15 cellular contexts compared by ENCODE assay signal in the genomic region with DNA sequence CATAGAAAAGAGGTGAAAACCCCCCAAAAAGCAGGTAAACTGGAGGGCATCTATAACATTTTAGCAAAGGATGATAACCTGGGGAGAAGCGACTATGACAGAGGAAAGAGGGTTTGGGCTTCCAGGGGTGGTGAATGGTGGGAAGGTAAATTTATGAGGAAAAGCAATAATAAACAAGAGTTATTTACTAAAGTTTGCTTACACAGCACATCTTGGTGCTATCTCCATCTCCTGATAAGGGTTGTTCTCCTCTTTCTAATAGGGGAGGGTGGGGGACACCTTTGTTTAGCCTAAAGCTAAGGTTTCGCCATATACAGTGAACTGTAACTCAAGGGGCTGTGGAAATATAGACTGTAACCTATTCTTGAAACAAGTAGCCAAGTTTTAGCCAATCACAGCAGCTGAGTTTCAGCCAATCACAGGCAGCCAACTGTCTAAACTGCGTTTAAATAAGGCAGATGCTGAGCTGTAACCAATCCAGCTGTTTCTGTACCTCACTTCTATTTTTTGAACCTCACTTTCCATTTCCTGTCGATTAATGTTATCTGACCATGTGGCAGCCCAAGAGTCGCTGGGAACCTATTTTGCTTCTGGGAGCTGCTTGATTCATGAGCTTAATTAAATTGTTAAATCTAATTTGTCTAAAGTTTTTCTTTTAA.
DNase-seq lines count a peak whose midpoint lies in the region; ATAC-seq, FAIRE-seq and TF ChIP-seq lines count a peak whose summit lies in the region.
"Had no signal": no experiment of that assay in that cellular context is flagged by ENCODE, and none has a peak within 500 bp of the region (broad histone marks: within the 10 kb centered on the region; RNA-seq: fewer than 3 reads in every experiment).

No MANE protein-coding gene starts in this region.

- peaks cover 18% of the 10 kb centered on the region for H3K4me1 ChIP-seq in MM.1S (ENCODE audit: low read length)
- peaks cover 0 to 3% (median 1%) of the 10 kb centered on the region in 4 experiments; a peak in 3 of 7 replicates for H3K4me1 ChIP-seq in H1 (replicated peaks in 1 of 4; ENCODE audit: control insufficient read depth in 3 of 4, insufficient read depth in 4 of 4, low read length in 3 of 4)
- H3K4me1 ChIP-seq in trophoblast cell (ENCODE audit: control insufficient read depth in 1 of 2, insufficient read depth in 2 of 2, low read length in 2 of 2), result peaks cover 2 to 3% of the 10 kb centered on the region in 2 experiments

- no peak overlapping the region for H3K56ac ChIP-seq in H1 (replicated peaks; ENCODE audit: insufficient read length, low read depth, low read length)

- FAIRE-seq in H1 (lab: Jason Lieb, UNC) (no peak), GM12892 (lab: Jason Lieb, UNC) (no peak)
- FAIRE-seq: colon had no signal

- H3K27me3 ChIP-seq in MM.1S (replicated peaks; ENCODE audit: insufficient read depth, low read length) (no peaks in the 10 kb centered on the region), H1 (replicated peaks in 1 of 4; ENCODE audit: control insufficient read depth in 3 of 4, extremely low read depth in 1 of 4, insufficient read depth in 3 of 4, low read length in 3 of 4) (no peaks in the 10 kb centered on the region), trophoblast cell (ENCODE audit: insufficient read depth, low read length) (no peaks in the 10 kb centered on the region)
- H3K27me3 ChIP-seq: body of pancreas had no signal

- no peaks in the 10 kb centered on the region for H3K9me2 ChIP-seq in MM.1S (replicated peaks; ENCODE audit: insufficient read depth, low read length)

- ATAC-seq in activated CD8-positive, alpha-beta T cell treated with anti-CD3 and anti-CD28 coated beads, Interleukin-2, amount 10 ng/mL, durations not matched to agents 7 days and 5 days, result no peak
- no peak for ATAC-seq in activated CD8-positive, alpha-beta T cell treated with anti-CD3 and anti-CD28 coated beads for 36 hours
- ATAC-seq in HG03442 (IDR thresholded peaks at IDR 0.05; ENCODE audit: unreplicated experiment), result no peak
- ATAC-seq in natural killer cell treated with Interleukin-12 subunit alpha and Interleukin-12 subunit beta and Interleukin-15 and Interleukin-18, amount 100 ng/mL, for 72 hours, result no peak
- ATAC-seq: activated T-cell treated with anti-CD3 and anti-CD28 coated beads, Interleukin-2, amount 50 U/mL, for 4 hours had no signal

- no peak overlapping the region for H4K12ac ChIP-seq in trophoblast cell (ENCODE audit: low read depth, low read length)

- H4K91ac ChIP-seq in H1 (replicated peaks; ENCODE audit: insufficient read length, low read length) (no peak overlapping the region), trophoblast cell (ENCODE audit: low read depth, low read length) (peak overlapping the region; percentile 85)

- H3K18ac ChIP-seq in H1 (ENCODE audit: extremely low read depth, low read length) (no peak overlapping the region), trophoblast cell (ENCODE audit: low read length) (no peak overlapping the region)

- H2BK120ac ChIP-seq in H1 (replicated peaks; ENCODE audit: low read depth, low read length) (no peak overlapping the region), trophoblast cell (ENCODE audit: insufficient read depth, low read length, poor library complexity) (peak overlapping the region; percentile 94)

- H3K9me3 ChIP-seq in MM.1S (replicated peaks; ENCODE audit: insufficient read depth, low read length) (no peaks in the 10 kb centered on the region), H1 (ENCODE audit: insufficient read depth in 2 of 2, low read depth in 1 of 2, low read length in 1 of 2) (no peaks in the 10 kb centered on the region), trophoblast cell (ENCODE audit: insufficient read depth, low read depth, low read length) (no peaks in the 10 kb centered on the region)
- H3K9me3 ChIP-seq: body of pancreas had no signal

- no peaks in the 10 kb centered on the region for H3K9me3 Mint-ChIP-seq in activated CD8-positive, alpha-beta T cell treated with anti-CD3 and anti-CD28 coated beads, Interleukin-2, amount 10 ng/mL, durations not matched to agents 7 days and 5 days (ENCODE audit: insufficient read depth)
- no peaks in the 10 kb centered on the region for H3K9me3 Mint-ChIP-seq in activated CD8-positive, alpha-beta T cell treated with anti-CD3 and anti-CD28 coated beads for 36 hours
- no peaks in the 10 kb centered on the region for H3K9me3 Mint-ChIP-seq in natural killer cell treated with Interleukin-12 subunit alpha and Interleukin-12 subunit beta and Interleukin-15 and Interleukin-18, amount 100 ng/mL, for 72 hours
- H3K9me3 Mint-ChIP-seq: activated T-cell treated with anti-CD3 and anti-CD28 coated beads, Interleukin-2, amount 50 U/mL, for 4 hours had no signal

- H3K79me1 ChIP-seq in H1 (ENCODE audit: low read depth, low read length) (no peaks in the 10 kb centered on the region), trophoblast cell (ENCODE audit: low read length) (peaks cover 15% of the 10 kb centered on the region)

- H3K14ac ChIP-seq in H1 (ENCODE audit: insufficient read length), result no peak overlapping the region
- peak overlapping the region; percentile 89 for H3K14ac ChIP-seq in trophoblast cell (ENCODE audit: low read length)

- H3K23me2 ChIP-seq in H1 (ENCODE audit: low read depth, low read length), result no peaks in the 10 kb centered on the region; the same call in 1 of the 2 replicates

- TF ChIP-seq EP300 in H1 (IDR thresholded peaks at IDR 0.05; ENCODE audit: borderline replicate concordance in 1 of 2, low read depth in 2 of 2, low read length in 2 of 2), result no peak

- H3K36me3 ChIP-seq in MM.1S (replicated peaks; ENCODE audit: insufficient read depth, low read length) (no peaks in the 10 kb centered on the region), H1 (ENCODE audit: control insufficient read depth in 2 of 4, insufficient read depth in 4 of 4, low read length in 3 of 4) (no peaks in the 10 kb centered on the region), trophoblast cell (ENCODE audit: control insufficient read depth in 1 of 2, insufficient read depth in 2 of 2, low read length in 2 of 2) (no peaks in the 10 kb centered on the region)

- H2BK12ac ChIP-seq in H1 (ENCODE audit: low read depth, low read length), result 0 out of 2 replicates have a peak overlapping the region, but pooled peaks have one; percentile 21
- peak overlapping the region; percentile 99 for H2BK12ac ChIP-seq in trophoblast cell (ENCODE audit: low read length)

- H3K23ac ChIP-seq in H1 (ENCODE audit: insufficient read length), result no peak overlapping the region
- no peak overlapping the region for H3K23ac ChIP-seq in trophoblast cell (ENCODE audit: low read length)

- H2BK15ac ChIP-seq in H1 (ENCODE audit: low read length), result no peak overlapping the region

- H3F3A ChIP-seq in MM.1S (ENCODE audit: insufficient read depth, low read length), result no peaks in the 10 kb centered on the region

- H2BK5ac ChIP-seq in H1 (ENCODE audit: low read depth, low read length) (no peak overlapping the region), trophoblast cell (ENCODE audit: low read depth, low read length, poor library complexity) (peak overlapping the region; percentile 40)

- H3K4me1 Mint-ChIP-seq in activated CD8-positive, alpha-beta T cell treated with anti-CD3 and anti-CD28 coated beads, Interleukin-2, amount 10 ng/mL, durations not matched to agents 7 days and 5 days (ENCODE audit: low read depth), result peaks cover 40% of the 10 kb centered on the region
- peaks cover 20% of the 10 kb centered on the region for H3K4me1 Mint-ChIP-seq in activated CD8-positive, alpha-beta T cell treated with anti-CD3 and anti-CD28 coated beads for 36 hours (ENCODE audit: low read depth)
- peaks cover 14 to 19% of the 10 kb centered on the region in 2 donors for H3K4me1 Mint-ChIP-seq in natural killer cell treated with Interleukin-12 subunit alpha and Interleukin-12 subunit beta and Interleukin-15 and Interleukin-18, amount 100 ng/mL, for 72 hours (ENCODE audit: low read depth in 2 of 2)

- TF ChIP-seq RAD21 in H1 (IDR thresholded peaks at IDR 0.05 in 1 of 2, conservative IDR thresholded peaks at IDR 0.05 in 1 of 2; ENCODE audit: low read depth in 2 of 2, low read length in 2 of 2), result no peak

- no peak overlapping the region for H2BK20ac ChIP-seq in H1 (ENCODE audit: low read length)

- WGBS in H1 (ENCODE audit: extremely low coverage in 1 of 2, insufficient coverage in 1 of 2, insufficient read length in 1 of 2, insufficient replicate concordance in 2 of 2, low coverage in 1 of 2, low lambda C conversion rate in 2 of 2, missing lambda C conversion rate in 1 of 2), 2 experiments, result 76% methylated on average over 5 of the region's 5 CpGs; no CpG with 5 or more reads in 1 of the 2 experiments
- no CpG with 5 or more reads among the region's 5 CpGs for WGBS in trophoblast cell (ENCODE audit: extremely low coverage, insufficient coverage, insufficient read length)

- intact Hi-C loops in activated CD8-positive, alpha-beta T cell treated with anti-CD3 and anti-CD28 coated beads for 36 hours (cut with micrococcal nuclease), result no loop called here

- H3K27ac ChIP-seq in MM.1S (ENCODE audit: low read length) (no peak overlapping the region), H1 (ENCODE audit: low read depth, low read length) (no peak overlapping the region), trophoblast cell (ENCODE audit: low read depth, low read length) (no peak overlapping the region)
- H3K27ac ChIP-seq: body of pancreas, SK-N-MC had no signal

- peak overlapping the region; percentile 25; the same call in 1 of the 2 replicates for H2AFZ ChIP-seq in MM.1S (ENCODE audit: low read length)
- H2AFZ ChIP-seq in H1 (ENCODE audit: low read length), result no peak overlapping the region
- H2AFZ ChIP-seq in trophoblast cell (ENCODE audit: insufficient read depth, low read length, poor library complexity), result no peak overlapping the region

- no peak for DNase-seq in activated CD8-positive, alpha-beta T cell treated with anti-CD3 and anti-CD28 coated beads, Interleukin-2, amount 10 ng/mL, durations not matched to agents 7 days and 5 days
- DNase-seq in activated CD8-positive, alpha-beta T cell treated with anti-CD3 and anti-CD28 coated beads for 36 hours, result no peak
- DNase-seq in MM.1S, result no peak
- no peak for DNase-seq in H1 (ENCODE audit: low read depth in 1 of 2, low spot score in 2 of 2)
- DNase-seq in trophoblast cell, result no peak
- DNase-seq in GM12892 (ENCODE audit: insufficient read length), result no peak
- DNase-seq in natural killer cell treated with Interleukin-12 subunit alpha and Interleukin-12 subunit beta and Interleukin-15 and Interleukin-18, amount 100 ng/mL, for 72 hours (ENCODE audit: low spot score), result no peak
- DNase-seq: activated T-cell treated with anti-CD3 and anti-CD28 coated beads, Interleukin-2, amount 50 U/mL, for 4 hours had no signal

- no peaks in the 10 kb centered on the region for H3K27me3 Mint-ChIP-seq in activated CD8-positive, alpha-beta T cell treated with anti-CD3 and anti-CD28 coated beads, Interleukin-2, amount 10 ng/mL, durations not matched to agents 7 days and 5 days (ENCODE audit: low read depth)
- H3K27me3 Mint-ChIP-seq in activated CD8-positive, alpha-beta T cell treated with anti-CD3 and anti-CD28 coated beads for 36 hours, result peaks cover 5% of the 10 kb centered on the region
- peaks cover 3 to 8% of the 10 kb centered on the region in 2 donors for H3K27me3 Mint-ChIP-seq in natural killer cell treated with Interleukin-12 subunit alpha and Interleukin-12 subunit beta and Interleukin-15 and Interleukin-18, amount 100 ng/mL, for 72 hours
- H3K27me3 Mint-ChIP-seq: activated naive CD8-positive, alpha-beta T cell had no signal

- CTCF ChIA-PET in activated CD8-positive, alpha-beta T cell treated with anti-CD3 and anti-CD28 coated beads, Interleukin-2, amount 10 ng/mL, durations not matched to agents 7 days and 5 days (lab: Charles Lee), result interaction anchor here (0.8 to 2.6 kb wide), 27 partner anchors 7 to 955 kb away, joined by 3 to 17 read pairs (median 4); no protein-coding TSS in a partner anchor
- CTCF ChIA-PET in activated CD8-positive, alpha-beta T cell treated with anti-CD3 and anti-CD28 coated beads for 36 hours (lab: Charles Lee), result interaction anchor here (0.6 to 2.3 kb wide), 22 partner anchors 7 to 946 kb away, joined by 3 to 9 read pairs (median 4); no protein-coding TSS in a partner anchor
- CTCF ChIA-PET in H1 (lab: Charles Lee; ENCODE audit: partially characterized antibody), result interaction anchor here (0.6 to 4.9 kb wide), 45 partner anchors 10 to 1233 kb away, joined by 3 to 59 read pairs (median 5); no protein-coding TSS in a partner anchor

- H3K4me3 ChIP-seq in MM.1S (ENCODE audit: low read length), result no peak overlapping the region
- H3K4me3 ChIP-seq in H1 (ENCODE audit: extremely low read depth in 1 of 4, insufficient read depth in 2 of 4, low read depth in 3 of 4, low read length in 4 of 4), result no peak overlapping the region
- H3K4me3 ChIP-seq in trophoblast cell (ENCODE audit: low read depth, low read length), result no peak overlapping the region
- H3K4me3 ChIP-seq: body of pancreas had no signal

- H3K79me2 ChIP-seq in MM.1S (ENCODE audit: low read length), result no peaks in the 10 kb centered on the region
- no peaks in the 10 kb centered on the region for H3K79me2 ChIP-seq in H1 (ENCODE audit: control insufficient read depth in 1 of 2, insufficient read depth in 2 of 2, low read length in 2 of 2)
- H3K79me2 ChIP-seq in trophoblast cell (ENCODE audit: control insufficient read depth, insufficient read depth, low read length, poor library complexity), result no peaks in the 10 kb centered on the region

- no peak for TF ChIP-seq CTCF in activated CD8-positive, alpha-beta T cell treated with anti-CD3 and anti-CD28 coated beads for 36 hours (IDR thresholded peaks at IDR 0.05)
- TF ChIP-seq CTCF in MM.1S (IDR thresholded peaks at IDR 0.05; ENCODE audit: low read length), result no peak
- no peak for TF ChIP-seq CTCF in H1 (IDR thresholded peaks at IDR 0.05; ENCODE audit: control extremely low read depth in 1 of 3, insufficient read depth in 1 of 3, low read depth in 1 of 3, low read length in 3 of 3)

- peak overlapping the region; percentile 27 for H3K27ac Mint-ChIP-seq in activated CD8-positive, alpha-beta T cell treated with anti-CD3 and anti-CD28 coated beads, Interleukin-2, amount 10 ng/mL, durations not matched to agents 7 days and 5 days
- H3K27ac Mint-ChIP-seq in activated CD8-positive, alpha-beta T cell treated with anti-CD3 and anti-CD28 coated beads for 36 hours, result no peak overlapping the region
- no peak overlapping the region for H3K27ac Mint-ChIP-seq in natural killer cell treated with Interleukin-12 subunit alpha and Interleukin-12 subunit beta and Interleukin-15 and Interleukin-18, amount 100 ng/mL, for 72 hours
- H3K27ac Mint-ChIP-seq: activated naive CD8-positive, alpha-beta T cell had no signal

- H3K4ac ChIP-seq in H1 (replicated peaks; ENCODE audit: insufficient read length, low read depth, low read length), result peak overlapping the region; percentile 34
- H3K4ac ChIP-seq in trophoblast cell (ENCODE audit: low read depth, low read length), result peak overlapping the region; percentile 69

- 0 out of 2 replicates have a peak overlapping the region, but pooled peaks have one; percentile 44 for H3K4me2 ChIP-seq in MM.1S (ENCODE audit: low read depth, low read length)
- no peak overlapping the region for H3K4me2 ChIP-seq in H1 (ENCODE audit: insufficient read depth in 1 of 2, low read depth in 2 of 2, low read length in 2 of 2)
- H3K4me2 ChIP-seq in trophoblast cell (ENCODE audit: low read length), result no peak overlapping the region

- H3K36me3 Mint-ChIP-seq in activated CD8-positive, alpha-beta T cell treated with anti-CD3 and anti-CD28 coated beads, Interleukin-2, amount 10 ng/mL, durations not matched to agents 7 days and 5 days (ENCODE audit: low read depth), result no peaks in the 10 kb centered on the region
- no peaks in the 10 kb centered on the region for H3K36me3 Mint-ChIP-seq in activated CD8-positive, alpha-beta T cell treated with anti-CD3 and anti-CD28 coated beads for 36 hours (ENCODE audit: low read depth)
- no peaks in the 10 kb centered on the region for H3K36me3 Mint-ChIP-seq in natural killer cell treated with Interleukin-12 subunit alpha and Interleukin-12 subunit beta and Interleukin-15 and Interleukin-18, amount 100 ng/mL, for 72 hours

- H2AK5ac ChIP-seq in H1 (ENCODE audit: low read depth, low read length) (no peak overlapping the region), trophoblast cell (ENCODE audit: low read length) (no peak overlapping the region)

- POLR2A ChIA-PET in activated CD8-positive, alpha-beta T cell treated with anti-CD3 and anti-CD28 coated beads, Interleukin-2, amount 10 ng/mL, durations not matched to agents 7 days and 5 days (lab: Charles Lee), result interaction anchor here (0.5 to 0.6 kb wide), 2 partner anchors 9 to 561 kb away, joined by 3 to 4 read pairs; no protein-coding TSS in a partner anchor
- POLR2A ChIA-PET in activated CD8-positive, alpha-beta T cell treated with anti-CD3 and anti-CD28 coated beads for 36 hours (lab: Charles Lee), result no interaction called here
- POLR2A ChIA-PET in H1 (lab: Charles Lee; ENCODE audit: partially characterized antibody), result interaction anchor here (0.6 kb wide), 1 partner anchor 547 kb away, joined by 6 read pairs; no protein-coding TSS in a partner anchor

- H4K5ac ChIP-seq in H1 (ENCODE audit: insufficient read length, low read depth, low read length), result no peak overlapping the region

- no peak for TF ChIP-seq POLR2A in H1 (IDR thresholded peaks at IDR 0.05; ENCODE audit: control extremely low read depth in 1 of 2, low read depth in 2 of 2, low read length in 2 of 2)
- no peak for TF ChIP-seq POLR2A in GM12892 (IDR thresholded peaks at IDR 0.05; ENCODE audit: low read depth, low read length)

- H3K9ac ChIP-seq in MM.1S (ENCODE audit: low read length) (no peak overlapping the region), H1 (replicated peaks in 1 of 4; ENCODE audit: extremely low read depth in 1 of 4, low read depth in 3 of 4, low read length in 3 of 4) (no peak overlapping the region), trophoblast cell (ENCODE audit: low read length) (no peak overlapping the region)

- H4K8ac ChIP-seq in H1 (ENCODE audit: extremely low read depth, insufficient read depth, low read length) (no peak overlapping the region), trophoblast cell (ENCODE audit: low read depth, low read length) (peak overlapping the region; percentile 47)

- H3K4me3 Mint-ChIP-seq in activated CD8-positive, alpha-beta T cell treated with anti-CD3 and anti-CD28 coated beads, Interleukin-2, amount 10 ng/mL, durations not matched to agents 7 days and 5 days, result no peak overlapping the region
- H3K4me3 Mint-ChIP-seq in activated CD8-positive, alpha-beta T cell treated with anti-CD3 and anti-CD28 coated beads for 36 hours, result no peak overlapping the region
- no peak overlapping the region for H3K4me3 Mint-ChIP-seq in natural killer cell treated with Interleukin-12 subunit alpha and Interleukin-12 subunit beta and Interleukin-15 and Interleukin-18, amount 100 ng/mL, for 72 hours
- H3K4me3 Mint-ChIP-seq: activated naive CD8-positive, alpha-beta T cell; activated T-cell treated with anti-CD3 and anti-CD28 coated beads, Interleukin-2, amount 50 U/mL, for 4 hours; nephron; T-helper 2 cell treated with Interferon-gamma antibody and Interleukin-4, amounts not matched to agents 5 μg/mL and 100 μg/mL, for 36 hours had no signal

- no peaks in the 10 kb centered on the region for H4K20me1 ChIP-seq in MM.1S (ENCODE audit: insufficient read depth, low read length)
- H4K20me1 ChIP-seq in H1 (replicated peaks in 1 of 2; ENCODE audit: control insufficient read depth in 1 of 2, insufficient read depth in 2 of 2, low read length in 2 of 2), result no peaks in the 10 kb centered on the region
